ENCODE assay signal across 24 cellular contexts in the genomic region with DNA sequence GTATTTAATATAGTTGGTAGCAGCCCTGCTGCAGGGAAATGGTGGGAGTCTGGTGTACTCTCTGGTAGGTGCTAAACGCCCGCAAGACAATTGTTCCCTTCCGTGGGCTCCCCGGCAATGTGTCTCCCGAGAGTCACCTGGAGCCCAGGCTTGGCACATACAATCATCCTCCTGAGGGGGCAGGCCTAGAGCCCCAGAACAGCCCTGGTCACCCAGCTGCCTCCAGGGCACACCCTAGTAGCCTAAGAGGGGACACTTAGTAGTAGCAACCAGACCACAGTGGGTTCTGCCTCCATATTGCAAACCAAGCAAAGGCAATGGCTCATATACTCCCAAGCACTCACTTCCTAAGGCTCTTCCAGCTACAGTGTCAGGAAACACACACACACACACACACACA.
"Had no signal": no experiment of that assay in that cellular context is flagged by ENCODE, and none has a peak within 500 bp of the region (broad histone marks: within the 10 kb centered on the region; RNA-seq: fewer than 3 reads in every experiment).

No MANE protein-coding gene starts in this region.

- H3K9me3 ChIP-seq: esophagus muscularis mucosa, gastroesophageal sphincter, heart left ventricle, prostate gland, right atrium auricular region, stomach, tibial artery had no signal

- H3K4me1 ChIP-seq: foreskin keratinocyte, prostate gland, right atrium auricular region had no signal

- DNase-seq: dorsolateral prefrontal cortex; effector CD8-positive, alpha-beta T cell; heart left ventricle; kidney; mesenchymal stem cell; natural killer cell; stimulated activated CD4-positive, alpha-beta T cell treated with anti-CD3 and anti-CD28 coated beads, Interleukin-12 subunit alpha, Interleukin-12 subunit beta, amount 100 ng/mL, for 4 hours; stimulated activated CD4-positive, alpha-beta T cell treated with anti-CD3 and anti-CD28 coated beads, Interleukin-1b, Interleukin-23, amount 100 ng/mL, for 48 hours; stimulated activated CD4-positive, alpha-beta T cell treated with anti-CD3 and anti-CD28 coated beads, Interleukin-4, amount 100 ng/mL, for 1 hour; stimulated activated naive CD4-positive, alpha-beta T cell treated with Interleukin-2 at 50 U/mL for 16 hours; stomach; tibial artery had no signal

- H3K9me3 Mint-ChIP-seq: mesothelial cell of epicardium; natural killer cell; stimulated activated effector memory CD8-positive, alpha-beta T cell treated with anti-CD3 and anti-CD28 coated beads, Interleukin-12 subunit alpha, Interleukin-12 subunit beta, amount 100 ng/mL, for 72 hours; type B pancreatic cell had no signal

- H3K4me1 Mint-ChIP-seq: mesothelial cell of epicardium had no signal

- H3K36me3 ChIP-seq: esophagus muscularis mucosa, gastroesophageal sphincter, heart left ventricle, prostate gland, right atrium auricular region, stomach, tibial artery had no signal

- H3K4me3 Mint-ChIP-seq: mesothelial cell of epicardium; natural killer cell; stimulated activated effector memory CD8-positive, alpha-beta T cell treated with anti-CD3 and anti-CD28 coated beads, Interleukin-12 subunit alpha, Interleukin-12 subunit beta, amount 100 ng/mL, for 72 hours; type B pancreatic cell had no signal

- H3K27me3 ChIP-seq: dorsolateral prefrontal cortex, gastroesophageal sphincter, heart left ventricle, hepatocyte, right atrium auricular region, stomach, tibial artery had no signal

- ATAC-seq: foreskin keratinocyte; gastroesophageal sphincter; heart left ventricle; left lobe of liver; natural killer cell; sciatic nerve; stimulated activated effector memory CD8-positive, alpha-beta T cell treated with anti-CD3 and anti-CD28 coated beads, Interleukin-12 subunit alpha, Interleukin-12 subunit beta, amount 100 ng/mL, for 72 hours had no signal

- H3K36me3 Mint-ChIP-seq: mesothelial cell of epicardium, natural killer cell, type B pancreatic cell had no signal

- H3K27ac Mint-ChIP-seq: mesothelial cell of epicardium, natural killer cell, type B pancreatic cell had no signal

- H3K4me3 ChIP-seq: dorsolateral prefrontal cortex, esophagus muscularis mucosa, gastroesophageal sphincter, heart left ventricle, hepatocyte, prostate gland, right atrium auricular region, smooth muscle cell, stomach, tibial artery had no signal

- H3K27ac ChIP-seq: dorsolateral prefrontal cortex, esophagus muscularis mucosa, foreskin keratinocyte, gastroesophageal sphincter, heart left ventricle, hepatocyte, prostate gland, right atrium auricular region, stomach, tibial artery had no signal
